ENCODE assay signal across 19 cellular contexts in the genomic region with DNA sequence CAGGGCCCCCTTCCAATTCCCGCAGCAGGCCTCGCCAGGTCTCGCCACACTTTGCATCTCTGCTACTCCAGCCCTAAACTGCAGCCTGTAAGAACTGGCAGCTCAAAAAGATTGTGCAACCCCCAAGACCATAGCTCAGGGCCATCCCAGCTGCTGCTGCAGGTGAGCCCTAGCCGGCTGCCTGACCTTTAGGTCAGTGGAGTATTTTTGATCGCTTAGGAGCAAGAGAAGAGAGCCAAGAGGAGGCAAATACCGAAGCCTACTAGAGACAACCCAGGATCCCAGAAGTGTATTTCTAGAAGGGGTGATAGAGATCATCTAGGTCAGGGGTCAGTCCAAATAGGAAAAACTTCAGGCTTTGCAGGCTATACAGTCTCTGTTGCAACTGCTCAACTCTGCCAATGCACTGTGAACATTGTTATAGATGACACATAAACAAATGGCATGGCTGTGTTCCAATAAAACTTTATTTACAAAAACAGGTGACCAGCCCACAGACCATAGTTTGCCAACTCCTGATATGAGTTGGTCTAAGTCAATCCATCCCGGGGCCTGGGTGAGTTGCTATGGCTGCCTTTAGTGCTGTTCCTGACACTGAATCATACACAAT.
A peak's percentile ranks its signal among the peaks of the same experiment; 100 is the strongest.
DNase-seq lines count a peak whose midpoint lies in the region; ATAC-seq and TF ChIP-seq lines count a peak whose summit lies in the region.
"Had no signal": no experiment of that assay in that cellular context is flagged by ENCODE, and none has a peak within 500 bp of the region (broad histone marks: within the 10 kb centered on the region; RNA-seq: fewer than 3 reads in every experiment).

No MANE protein-coding gene starts in this region.

- peaks cover 55% of the 10 kb centered on the region for H3K4me1 ChIP-seq in parathyroid adenoma
- H3K4me1 ChIP-seq: A549 had no signal

- ATAC-seq in GM19397 (IDR thresholded peaks at IDR 0.05; ENCODE audit: unreplicated experiment): no peak
- ATAC-seq in activated CD4-positive, CD25-positive, alpha-beta regulatory T cell treated with anti-CD3 and anti-CD28 coated beads, Interleukin-2, amount 50 U/mL, for 24 hours: no peak
- ATAC-seq in HG03460 (IDR thresholded peaks at IDR 0.05; ENCODE audit: unreplicated experiment): no peak
- ATAC-seq: A549 had no signal

- no peaks in the 10 kb centered on the region for H3K9me3 ChIP-seq in MG63
- H3K9me3 ChIP-seq in parathyroid adenoma (ENCODE audit: control insufficient read depth, low read length): no peaks in the 10 kb centered on the region

- no peaks in the 10 kb centered on the region for H3K79me2 ChIP-seq in parathyroid adenoma

- H3K4me2 ChIP-seq in parathyroid adenoma (ENCODE audit: low read length): no peak overlapping the region
- H3K4me2 ChIP-seq: A549; BLaER1 treated with 17β-estradiol and CSF1 and Interleukin-3, amounts not matched to agents 10 nM and 100 nM had no signal

- TF ChIP-seq CTCF in C4-2B (conservative IDR thresholded peaks at IDR 0.05) (no peak), epithelial cell of esophagus (IDR thresholded peaks at IDR 0.05; ENCODE audit: insufficient read depth, low read depth, low read length, missing control alignments) (no peak), parathyroid adenoma (IDR thresholded peaks at IDR 0.05) (no peak)

- H3K27me3 ChIP-seq in MG63: no peaks in the 10 kb centered on the region
- H3K27me3 ChIP-seq in parathyroid adenoma (ENCODE audit: control insufficient read depth, insufficient read depth, low read length): no peaks in the 10 kb centered on the region
- H3K27me3 ChIP-seq: BLaER1 treated with 17β-estradiol and CSF1 and Interleukin-3, amounts not matched to agents 10 nM and 100 nM had no signal

- H3K27ac ChIP-seq in C4-2B: peak overlapping the region; percentile 23; the same call in 1 of the 2 replicates
- peak overlapping the region; percentile 82 for H3K27ac ChIP-seq in parathyroid adenoma
- H3K27ac ChIP-seq: A549; BLaER1 treated with 17β-estradiol and CSF1 and Interleukin-3, amounts not matched to agents 10 nM and 100 nM had no signal

- H2AFZ ChIP-seq in parathyroid adenoma: peak overlapping the region; percentile 18

- DNase-seq in MG63: peak; percentile 19
- peak; percentile 11 for DNase-seq in epithelial cell of esophagus (ENCODE audit: low read depth)
- DNase-seq in cerebellum (ENCODE audit: low spot score): no peak
- DNase-seq: DMS 273 treated with DMSO at 0.1 percent for 48 hours, GF-D8, H7, KBM-7, NCI-H1092, NCI-H146, NCI-H2081 treated with DMSO at 0.1 percent for 48 hours, NCI-H510A, NCI-H82 had no signal

- H3K36me3 ChIP-seq in MG63: peaks cover 23% of the 10 kb centered on the region
- H3K36me3 ChIP-seq in parathyroid adenoma (ENCODE audit: control insufficient read depth, insufficient read depth, low read length): no peaks in the 10 kb centered on the region

- H3K9ac ChIP-seq in parathyroid adenoma: no peak overlapping the region
- H3K9ac ChIP-seq: BLaER1 treated with 17β-estradiol and CSF1 and Interleukin-3, amounts not matched to agents 10 nM and 100 nM had no signal

- H3K4me3 ChIP-seq in MG63 (no peak overlapping the region), epithelial cell of esophagus (ENCODE audit: low read length) (no peak overlapping the region), parathyroid adenoma (ENCODE audit: low read depth, low read length) (no peak overlapping the region)
- H3K4me3 ChIP-seq: A549; BLaER1 treated with 17β-estradiol and CSF1 and Interleukin-3, amounts not matched to agents 10 nM and 100 nM had no signal
